2 cellular contexts compared by ENCODE assay signal in the genomic region with DNA sequence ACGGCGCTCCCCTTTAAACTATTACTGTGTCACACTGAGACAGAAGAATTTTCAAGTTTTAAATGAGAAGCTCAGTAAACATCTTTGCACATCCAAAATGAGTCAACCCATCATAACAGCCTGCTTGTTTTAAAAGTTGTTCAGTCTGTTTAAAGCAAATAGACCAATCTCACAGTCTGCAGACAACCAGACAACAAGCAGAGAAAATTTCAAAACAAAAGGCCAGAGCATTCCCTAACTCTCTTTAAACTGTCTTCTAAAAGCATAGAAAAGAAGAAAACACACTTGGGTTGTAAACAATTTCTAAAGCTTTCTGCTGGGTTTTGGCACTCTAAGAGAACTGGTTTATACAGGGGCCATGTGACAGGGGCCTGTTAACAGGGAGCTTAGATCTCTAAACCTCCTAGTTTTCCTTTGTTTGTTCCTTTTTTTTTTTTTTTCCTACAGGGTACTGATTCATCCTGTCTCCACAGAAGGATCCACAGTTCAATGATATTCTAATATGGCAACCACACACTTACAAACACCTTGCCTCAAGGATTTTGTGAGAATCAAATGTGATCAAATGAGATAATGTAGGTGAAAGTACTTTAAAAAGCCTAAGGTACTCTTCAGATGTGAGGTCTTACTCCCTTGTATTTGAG.
TF ChIP-seq lines count a peak whose summit lies in the region.

No MANE protein-coding gene starts in this region.

TF ChIP-seq in SK-N-SH, 30 proteins besides CTCF, POLR2A, EP300 and RAD21 (continued from another document):
- TF ChIP-seq, protein P1, sequence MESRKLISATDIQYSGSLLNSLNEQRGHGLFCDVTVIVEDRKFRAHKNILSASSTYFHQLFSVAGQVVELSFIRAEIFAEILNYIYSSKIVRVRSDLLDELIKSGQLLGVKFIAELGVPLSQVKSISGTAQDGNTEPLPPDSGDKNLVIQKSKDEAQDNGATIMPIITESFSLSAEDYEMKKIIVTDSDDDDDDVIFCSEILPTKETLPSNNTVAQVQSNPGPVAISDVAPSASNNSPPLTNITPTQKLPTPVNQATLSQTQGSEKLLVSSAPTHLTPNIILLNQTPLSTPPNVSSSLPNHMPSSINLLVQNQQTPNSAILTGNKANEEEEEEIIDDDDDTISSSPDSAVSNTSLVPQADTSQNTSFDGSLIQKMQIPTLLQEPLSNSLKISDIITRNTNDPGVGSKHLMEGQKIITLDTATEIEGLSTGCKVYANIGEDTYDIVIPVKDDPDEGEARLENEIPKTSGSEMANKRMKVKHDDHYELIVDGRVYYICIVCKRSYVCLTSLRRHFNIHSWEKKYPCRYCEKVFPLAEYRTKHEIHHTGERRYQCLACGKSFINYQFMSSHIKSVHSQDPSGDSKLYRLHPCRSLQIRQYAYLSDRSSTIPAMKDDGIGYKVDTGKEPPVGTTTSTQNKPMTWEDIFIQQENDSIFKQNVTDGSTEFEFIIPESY (IDR thresholded peaks at IDR 0.05; ENCODE audit: borderline replicate concordance, low read depth): no peak
- TF ChIP-seq FOXM1 (IDR thresholded peaks at IDR 0.05; ENCODE audit: low read depth): no peak
- no peak for TF ChIP-seq TAF1 (IDR thresholded peaks at IDR 0.05; ENCODE audit: borderline replicate concordance, low read depth, low read length)
- TF ChIP-seq RXRA (IDR thresholded peaks at IDR 0.05; ENCODE audit: borderline replicate concordance, low read depth): no peak
- TF ChIP-seq TCF12 (IDR thresholded peaks at IDR 0.05): no peak
- TF ChIP-seq, protein P2, sequence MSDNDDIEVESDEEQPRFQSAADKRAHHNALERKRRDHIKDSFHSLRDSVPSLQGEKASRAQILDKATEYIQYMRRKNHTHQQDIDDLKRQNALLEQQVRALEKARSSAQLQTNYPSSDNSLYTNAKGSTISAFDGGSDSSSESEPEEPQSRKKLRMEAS (IDR thresholded peaks at IDR 0.05; ENCODE audit: low read depth): no peak
- no peak for TF ChIP-seq EZH2phosphoT487 (IDR thresholded peaks at IDR 0.05; ENCODE audit: borderline replicate concordance, low read depth)
- no peak for TF ChIP-seq NRF1 (IDR thresholded peaks at IDR 0.05; ENCODE audit: low read depth, low read length)
- no peak for TF ChIP-seq TEAD4 (IDR thresholded peaks at IDR 0.05; ENCODE audit: borderline replicate concordance, insufficient read depth)
- TF ChIP-seq, protein P3, sequence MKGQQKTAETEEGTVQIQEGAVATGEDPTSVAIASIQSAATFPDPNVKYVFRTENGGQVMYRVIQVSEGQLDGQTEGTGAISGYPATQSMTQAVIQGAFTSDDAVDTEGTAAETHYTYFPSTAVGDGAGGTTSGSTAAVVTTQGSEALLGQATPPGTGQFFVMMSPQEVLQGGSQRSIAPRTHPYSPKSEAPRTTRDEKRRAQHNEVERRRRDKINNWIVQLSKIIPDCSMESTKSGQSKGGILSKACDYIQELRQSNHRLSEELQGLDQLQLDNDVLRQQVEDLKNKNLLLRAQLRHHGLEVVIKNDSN (IDR thresholded peaks at IDR 0.05; ENCODE audit: borderline replicate concordance, low read depth): no peak; the same call in 1 of the 2 replicates
- TF ChIP-seq JUND (IDR thresholded peaks at IDR 0.05): no peak
- TF ChIP-seq GABPA (IDR thresholded peaks at IDR 0.05; ENCODE audit: low read depth): no peak

TF ChIP-seq in SK-N-SH treated with all-trans-retinoic acid at 6 μM for 48 hours, 23 proteins besides CTCF, POLR2A, EP300 and RAD21 (continued from another document):
- TF ChIP-seq, protein P4, sequence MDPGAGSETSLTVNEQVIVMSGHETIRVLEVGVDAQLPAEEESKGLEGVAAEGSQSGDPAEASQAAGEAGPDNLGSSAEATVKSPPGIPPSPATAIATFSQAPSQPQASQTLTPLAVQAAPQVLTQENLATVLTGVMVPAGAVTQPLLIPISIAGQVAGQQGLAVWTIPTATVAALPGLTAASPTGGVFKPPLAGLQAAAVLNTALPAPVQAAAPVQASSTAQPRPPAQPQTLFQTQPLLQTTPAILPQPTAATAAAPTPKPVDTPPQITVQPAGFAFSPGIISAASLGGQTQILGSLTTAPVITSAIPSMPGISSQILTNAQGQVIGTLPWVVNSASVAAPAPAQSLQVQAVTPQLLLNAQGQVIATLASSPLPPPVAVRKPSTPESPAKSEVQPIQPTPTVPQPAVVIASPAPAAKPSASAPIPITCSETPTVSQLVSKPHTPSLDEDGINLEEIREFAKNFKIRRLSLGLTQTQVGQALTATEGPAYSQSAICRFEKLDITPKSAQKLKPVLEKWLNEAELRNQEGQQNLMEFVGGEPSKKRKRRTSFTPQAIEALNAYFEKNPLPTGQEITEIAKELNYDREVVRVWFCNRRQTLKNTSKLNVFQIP (CRISPR knock-in tag; IDR thresholded peaks at IDR 0.05; ENCODE audit: borderline replicate concordance, low read depth): no peak
- TF ChIP-seq TCF4 (CRISPR knock-in tag; IDR thresholded peaks at IDR 0.05; ENCODE audit: borderline replicate concordance) (no peak), ESRRG (CRISPR knock-in tag; IDR thresholded peaks at IDR 0.05) (no peak), PPARA (CRISPR knock-in tag; IDR thresholded peaks at IDR 0.05; ENCODE audit: borderline replicate concordance) (no peak), TOX (CRISPR knock-in tag; IDR thresholded peaks at IDR 0.05; ENCODE audit: borderline replicate concordance) (no peak), ARNTL (CRISPR knock-in tag; IDR thresholded peaks at IDR 0.05; ENCODE audit: borderline replicate concordance, low read depth) (no peak), ZNF8 (CRISPR knock-in tag; IDR thresholded peaks at IDR 0.05) (no peak)
- TF ChIP-seq, protein P5, sequence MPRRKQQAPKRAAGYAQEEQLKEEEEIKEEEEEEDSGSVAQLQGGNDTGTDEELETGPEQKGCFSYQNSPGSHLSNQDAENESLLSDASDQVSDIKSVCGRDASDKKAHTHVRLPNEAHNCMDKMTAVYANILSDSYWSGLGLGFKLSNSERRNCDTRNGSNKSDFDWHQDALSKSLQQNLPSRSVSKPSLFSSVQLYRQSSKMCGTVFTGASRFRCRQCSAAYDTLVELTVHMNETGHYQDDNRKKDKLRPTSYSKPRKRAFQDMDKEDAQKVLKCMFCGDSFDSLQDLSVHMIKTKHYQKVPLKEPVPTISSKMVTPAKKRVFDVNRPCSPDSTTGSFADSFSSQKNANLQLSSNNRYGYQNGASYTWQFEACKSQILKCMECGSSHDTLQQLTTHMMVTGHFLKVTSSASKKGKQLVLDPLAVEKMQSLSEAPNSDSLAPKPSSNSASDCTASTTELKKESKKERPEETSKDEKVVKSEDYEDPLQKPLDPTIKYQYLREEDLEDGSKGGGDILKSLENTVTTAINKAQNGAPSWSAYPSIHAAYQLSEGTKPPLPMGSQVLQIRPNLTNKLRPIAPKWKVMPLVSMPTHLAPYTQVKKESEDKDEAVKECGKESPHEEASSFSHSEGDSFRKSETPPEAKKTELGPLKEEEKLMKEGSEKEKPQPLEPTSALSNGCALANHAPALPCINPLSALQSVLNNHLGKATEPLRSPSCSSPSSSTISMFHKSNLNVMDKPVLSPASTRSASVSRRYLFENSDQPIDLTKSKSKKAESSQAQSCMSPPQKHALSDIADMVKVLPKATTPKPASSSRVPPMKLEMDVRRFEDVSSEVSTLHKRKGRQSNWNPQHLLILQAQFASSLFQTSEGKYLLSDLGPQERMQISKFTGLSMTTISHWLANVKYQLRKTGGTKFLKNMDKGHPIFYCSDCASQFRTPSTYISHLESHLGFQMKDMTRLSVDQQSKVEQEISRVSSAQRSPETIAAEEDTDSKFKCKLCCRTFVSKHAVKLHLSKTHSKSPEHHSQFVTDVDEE (CRISPR knock-in tag; IDR thresholded peaks at IDR 0.05): no peak
- TF ChIP-seq, protein P6, sequence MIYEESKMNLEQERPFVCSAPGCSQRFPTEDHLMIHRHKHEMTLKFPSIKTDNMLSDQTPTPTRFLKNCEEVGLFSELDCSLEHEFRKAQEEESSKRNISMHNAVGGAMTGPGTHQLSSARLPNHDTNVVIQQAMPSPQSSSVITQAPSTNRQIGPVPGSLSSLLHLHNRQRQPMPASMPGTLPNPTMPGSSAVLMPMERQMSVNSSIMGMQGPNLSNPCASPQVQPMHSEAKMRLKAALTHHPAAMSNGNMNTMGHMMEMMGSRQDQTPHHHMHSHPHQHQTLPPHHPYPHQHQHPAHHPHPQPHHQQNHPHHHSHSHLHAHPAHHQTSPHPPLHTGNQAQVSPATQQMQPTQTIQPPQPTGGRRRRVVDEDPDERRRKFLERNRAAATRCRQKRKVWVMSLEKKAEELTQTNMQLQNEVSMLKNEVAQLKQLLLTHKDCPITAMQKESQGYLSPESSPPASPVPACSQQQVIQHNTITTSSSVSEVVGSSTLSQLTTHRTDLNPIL (CRISPR knock-in tag; IDR thresholded peaks at IDR 0.05; ENCODE audit: low read depth): no peak
